Comparison of ENCODE assay signal across 9 cellular contexts in genomic region chr1:89780721-89781120, GRCh38. TPM values are rescaled to one million over a fixed set of nuclear protein-coding genes. Genes with fewer than 3 reads are reported as not detected.
DNase-seq lines count a peak whose midpoint lies in the region; ATAC-seq and TF ChIP-seq lines count a peak whose summit lies in the region.
"Had no signal": no experiment of that assay in that cellular context is flagged by ENCODE, and none has a peak within 500 bp of the region (broad histone marks: within the 10 kb centered on the region; RNA-seq: fewer than 3 reads in every experiment).

No MANE protein-coding gene starts in this region.

- H3K4me3 Mint-ChIP-seq in naive B cell = no peak overlapping the region
- H3K4me3 Mint-ChIP-seq: IgD-negative memory B cell had no signal

- ATAC-seq in naive B cell (ENCODE audit: low read depth in 2 of 2) = peak; percentile 52 to 56

- DNase-seq in Ammon's horn (ENCODE audit: low spot score) = peak; percentile 80
- DNase-seq in NCI-H2227 treated with DMSO at 0.1 percent for 48 hours (lab: John Stamatoyannopoulos, UW) = peak; percentile 53
- DNase-seq in astrocyte of the hippocampus (ENCODE audit: low read depth, low spot score) = peak; percentile 60
- no peak for DNase-seq in naive B cell
- no peak for DNase-seq in activated CD8-positive, alpha-beta memory T cell treated with anti-CD3 and anti-CD28 coated beads, Interleukin-2, amount 50 U/mL, for 48 hours
- no peak for DNase-seq in vagina (ENCODE audit: extremely low spot score in 2 of 2)
- DNase-seq in epidermal melanocyte (ENCODE audit: insufficient read length, low spot score) = no peak

- H3K27me3 ChIP-seq in vagina = no peaks in the 10 kb centered on the region

- H3K27ac ChIP-seq in vagina = no peak overlapping the region

- no peaks in the 10 kb centered on the region for H3K36me3 Mint-ChIP-seq in naive B cell
- H3K36me3 Mint-ChIP-seq: IgD-negative memory B cell had no signal

- H3K9me3 Mint-ChIP-seq in naive B cell = peaks cover 0 to 4% (median 0%) of the 10 kb centered on the region in 7 donors
- H3K9me3 Mint-ChIP-seq: IgD-negative memory B cell had no signal

- no peak for TF ChIP-seq POLR2A in vagina (IDR thresholded peaks at IDR 0.05)

- TF ChIP-seq CTCF in GM12872 (IDR thresholded peaks at IDR 0.05; ENCODE audit: insufficient read depth, low read depth, low read length) = peak; percentile 31; the same call in 1 of the 3 replicates
- TF ChIP-seq CTCF in vagina (IDR thresholded peaks at IDR 0.05) = no peak

- no peaks in the 10 kb centered on the region for H3K36me3 ChIP-seq in vagina

- intact Hi-C loops in vagina (cut with DNase I) = no loop called here

- no peaks in the 10 kb centered on the region for H3K9me3 ChIP-seq in vagina

- peak overlapping the region in 1 of 6 donors; percentile 22 for H3K27ac Mint-ChIP-seq in naive B cell
- H3K27ac Mint-ChIP-seq: IgD-negative memory B cell had no signal

- no peak overlapping the region for H3K4me3 ChIP-seq in vagina

- H3K4me1 Mint-ChIP-seq in naive B cell = no peaks in the 10 kb centered on the region

- H3K27me3 Mint-ChIP-seq in naive B cell = peaks cover 5 to 16% (median 10%) of the 10 kb centered on the region in 3 donors

- no peaks in the 10 kb centered on the region for H3K4me1 ChIP-seq in vagina

RNA-seq across cellular contexts. Expression of gene LRRC8D, which starts 40.1 kb away (rescaled TPM):
- polyA plus RNA-seq in naive B cell (ENCODE audit: low read depth in 6 of 6) = 10 to 100 TPM; 27.1 to 51.3 (median 39.0) TPM
- 4.4 TPM for total RNA-seq in vagina

Comparison
In these comparisons a context has a peak if more than half of its experiments do, and no peak if none do; other contexts are left out.
1. DNase-seq: peak in Ammon's horn (single experiment), NCI-H2227 treated with DMSO at 0.1 percent for 48 hours (single experiment) and astrocyte of the hippocampus (single experiment); none in naive B cell (single experiment), activated CD8-positive, alpha-beta memory T cell treated with anti-CD3 and anti-CD28 coated beads, Interleukin-2, amount 50 U/mL, for 48 hours (single experiment), vagina (0 of 2) and epidermal melanocyte (single experiment).